1 cellular context compared by ENCODE assay signal in the genomic region with DNA sequence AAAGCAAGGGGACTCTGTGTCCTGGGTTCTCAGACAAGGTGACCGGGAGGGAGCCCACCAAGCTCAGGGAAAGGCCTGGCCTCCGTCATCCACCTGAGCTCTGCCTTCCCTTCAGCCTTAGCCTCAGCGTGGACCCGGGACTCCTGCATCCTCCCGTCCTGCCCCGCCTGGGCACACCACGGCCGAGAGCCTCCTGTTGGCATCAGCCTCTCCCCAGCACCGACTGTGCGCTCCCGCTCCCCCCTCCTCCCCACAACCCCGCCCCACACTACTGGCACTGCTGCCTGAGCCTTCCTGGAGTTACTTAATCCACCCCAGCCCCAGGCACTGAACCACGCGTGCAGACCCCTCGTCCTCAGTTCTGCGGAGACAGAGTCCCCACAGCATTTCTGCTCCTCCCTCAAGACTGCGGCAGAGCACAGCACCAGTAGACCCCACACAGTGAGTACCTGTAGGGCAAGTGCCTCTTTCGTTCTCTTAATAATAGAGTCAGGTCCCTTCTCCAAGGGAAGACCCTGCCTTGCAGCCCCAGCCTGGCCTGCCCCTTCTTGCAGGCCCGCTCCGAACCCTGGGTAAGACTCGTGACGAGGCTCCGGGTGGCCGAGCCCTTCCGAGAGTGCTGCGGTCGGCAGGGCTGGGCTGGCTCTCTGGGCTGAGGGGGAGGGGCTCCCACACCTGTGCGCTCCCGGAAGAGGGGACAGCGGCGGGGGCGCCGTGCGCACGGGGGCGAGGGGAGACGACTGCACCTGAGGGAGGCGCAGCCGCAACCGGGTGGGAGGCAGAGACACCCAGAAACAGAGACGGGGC.
TF ChIP-seq lines count a peak whose summit lies in the region.

A gene with protein sequence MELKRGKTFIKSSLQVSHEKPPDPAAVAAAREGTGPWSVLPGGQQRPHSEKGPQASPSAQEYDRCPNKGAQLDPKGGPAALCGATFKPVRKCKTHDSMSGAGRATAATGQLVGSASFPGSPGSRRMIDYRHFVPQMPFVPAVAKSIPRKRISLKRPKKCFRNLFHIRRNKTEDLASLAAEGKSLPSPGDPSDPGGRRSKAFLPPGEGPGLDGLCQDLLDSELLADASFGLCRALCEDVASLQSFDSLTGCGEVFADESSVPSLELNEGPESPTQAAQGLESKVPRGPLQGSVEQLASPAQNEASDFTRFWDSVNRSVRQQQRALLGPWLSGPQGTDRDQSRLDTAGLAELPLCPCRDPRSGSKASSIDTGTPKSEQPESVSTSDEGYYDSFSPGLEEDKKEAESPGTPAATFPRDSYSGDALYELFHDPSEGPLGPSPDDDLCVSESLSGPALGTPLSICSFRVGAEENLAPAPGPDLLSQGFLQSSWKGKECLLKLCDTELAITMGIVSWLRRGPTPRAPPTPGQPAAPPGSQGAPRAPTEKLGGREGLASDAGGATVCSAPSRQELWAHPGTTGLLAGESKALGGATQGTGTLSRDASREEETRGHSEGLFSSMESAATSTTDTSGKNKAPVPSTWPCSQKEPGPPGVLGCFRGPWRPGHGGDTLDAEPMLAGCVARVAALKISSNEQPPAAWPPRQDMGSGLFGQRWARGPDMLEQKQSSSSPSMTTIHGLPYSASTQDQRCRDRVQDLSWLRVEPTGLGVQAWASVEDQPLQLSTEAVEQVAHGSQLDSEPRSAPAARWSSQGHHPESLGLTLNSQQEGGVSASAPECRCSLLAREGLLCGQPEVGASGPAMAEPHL (plus strand): TSS at position 307 of the 807 bp plus-strand sequence. CDS start 6,533 bp downstream, outside the sequence.

TF ChIP-seq in GM12878, 131 proteins besides CTCF, POLR2A, EP300 and RAD21:
- TF ChIP-seq, protein P1, sequence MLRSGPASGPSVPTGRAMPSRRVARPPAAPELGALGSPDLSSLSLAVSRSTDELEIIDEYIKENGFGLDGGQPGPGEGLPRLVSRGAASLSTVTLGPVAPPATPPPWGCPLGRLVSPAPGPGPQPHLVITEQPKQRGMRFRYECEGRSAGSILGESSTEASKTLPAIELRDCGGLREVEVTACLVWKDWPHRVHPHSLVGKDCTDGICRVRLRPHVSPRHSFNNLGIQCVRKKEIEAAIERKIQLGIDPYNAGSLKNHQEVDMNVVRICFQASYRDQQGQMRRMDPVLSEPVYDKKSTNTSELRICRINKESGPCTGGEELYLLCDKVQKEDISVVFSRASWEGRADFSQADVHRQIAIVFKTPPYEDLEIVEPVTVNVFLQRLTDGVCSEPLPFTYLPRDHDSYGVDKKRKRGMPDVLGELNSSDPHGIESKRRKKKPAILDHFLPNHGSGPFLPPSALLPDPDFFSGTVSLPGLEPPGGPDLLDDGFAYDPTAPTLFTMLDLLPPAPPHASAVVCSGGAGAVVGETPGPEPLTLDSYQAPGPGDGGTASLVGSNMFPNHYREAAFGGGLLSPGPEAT (IDR thresholded peaks at IDR 0.05; ENCODE audit: low read depth), result no peak
- TF ChIP-seq ZSCAN29 (IDR thresholded peaks at IDR 0.05) (no peak), NFXL1 (IDR thresholded peaks at IDR 0.05; ENCODE audit: borderline replicate concordance) (no peak), KAT2A (conservative IDR thresholded peaks at IDR 0.05; ENCODE audit: control insufficient read depth, low read depth, low read length) (no peak), SUZ12 (IDR thresholded peaks at IDR 0.05; ENCODE audit: unreplicated experiment) (no peak), STAT3 (IDR thresholded peaks at IDR 0.05; ENCODE audit: low read depth, low read length) (no peak), RB1 (IDR thresholded peaks at IDR 0.05; ENCODE audit: borderline replicate concordance) (no peak), POLR2AphosphoS5 (IDR thresholded peaks at IDR 0.05; ENCODE audit: low read length) (no peak)
- TF ChIP-seq, protein P2, sequence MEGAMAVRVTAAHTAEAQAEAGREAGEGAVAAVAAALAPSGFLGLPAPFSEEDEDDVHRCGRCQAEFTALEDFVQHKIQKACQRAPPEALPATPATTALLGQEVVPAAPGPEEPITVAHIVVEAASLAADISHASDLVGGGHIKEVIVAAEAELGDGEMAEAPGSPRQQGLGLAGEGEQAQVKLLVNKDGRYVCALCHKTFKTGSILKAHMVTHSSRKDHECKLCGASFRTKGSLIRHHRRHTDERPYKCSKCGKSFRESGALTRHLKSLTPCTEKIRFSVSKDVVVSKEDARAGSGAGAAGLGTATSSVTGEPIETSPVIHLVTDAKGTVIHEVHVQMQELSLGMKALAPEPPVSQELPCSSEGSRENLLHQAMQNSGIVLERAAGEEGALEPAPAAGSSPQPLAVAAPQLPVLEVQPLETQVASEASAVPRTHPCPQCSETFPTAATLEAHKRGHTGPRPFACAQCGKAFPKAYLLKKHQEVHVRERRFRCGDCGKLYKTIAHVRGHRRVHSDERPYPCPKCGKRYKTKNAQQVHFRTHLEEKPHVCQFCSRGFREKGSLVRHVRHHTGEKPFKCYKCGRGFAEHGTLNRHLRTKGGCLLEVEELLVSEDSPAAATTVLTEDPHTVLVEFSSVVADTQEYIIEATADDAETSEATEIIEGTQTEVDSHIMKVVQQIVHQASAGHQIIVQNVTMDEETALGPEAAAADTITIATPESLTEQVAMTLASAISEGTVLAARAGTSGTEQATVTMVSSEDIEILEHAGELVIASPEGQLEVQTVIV (IDR thresholded peaks at IDR 0.05; ENCODE audit: borderline replicate concordance, partially characterized antibody), result no peak
